Comparison of ENCODE assay signal across 15 cellular contexts in the genomic region with DNA sequence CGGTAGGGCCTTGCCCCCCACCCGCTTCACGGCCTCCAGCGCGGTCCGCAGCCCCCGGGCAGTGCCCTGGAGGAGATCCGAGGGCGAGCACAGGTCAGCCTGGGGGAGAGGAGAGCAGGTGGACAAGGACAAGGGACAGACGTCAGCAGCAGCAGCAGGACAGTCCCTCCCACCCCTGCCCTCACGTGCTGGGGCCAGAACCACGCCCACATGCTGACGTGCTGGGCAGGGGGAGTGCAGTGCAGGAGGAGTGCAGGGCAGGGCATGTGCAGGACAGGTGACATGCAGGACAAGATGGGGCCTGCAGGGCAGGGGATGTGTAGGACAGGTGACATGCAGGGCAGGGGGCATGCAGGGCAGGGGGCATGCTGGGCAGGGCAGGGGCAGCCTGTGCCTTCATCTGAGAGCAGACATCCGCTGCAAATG. TPM values are rescaled to one million over a fixed set of nuclear protein-coding genes. Genes with fewer than 3 reads are reported as not detected.
"Had no signal": no experiment of that assay in that cellular context is flagged by ENCODE, and none has a peak within 500 bp of the region (broad histone marks: within the 10 kb centered on the region; RNA-seq: fewer than 3 reads in every experiment).

No MANE protein-coding gene starts in this region.

- H3K27me3 Mint-ChIP-seq: activated CD4-positive, alpha-beta memory T cell treated with anti-CD3 and anti-CD28 coated beads, Interleukin-2, amount 10 ng/mL, durations not matched to agents 7 days and 5 days; activated CD4-positive, alpha-beta T cell treated with anti-CD3 and anti-CD28 coated beads for 36 hours; activated naive CD8-positive, alpha-beta T cell treated with anti-CD3 and anti-CD28 coated beads for 36 hours had no signal

- H3K27ac ChIP-seq: neutrophil, right atrium auricular region, tibial artery had no signal

- ATAC-seq: activated CD4-positive, alpha-beta T cell treated with anti-CD3 and anti-CD28 coated beads for 36 hours; activated T-cell treated with anti-CD3 and anti-CD28 coated beads, Interleukin-2, amount 50 U/mL, for 72 hours; left ventricle myocardium superior had no signal

- H3K4me3 Mint-ChIP-seq: activated CD4-positive, alpha-beta memory T cell treated with anti-CD3 and anti-CD28 coated beads, Interleukin-2, amount 10 ng/mL, durations not matched to agents 7 days and 5 days; activated CD4-positive, alpha-beta T cell treated with anti-CD3 and anti-CD28 coated beads for 36 hours; activated naive CD8-positive, alpha-beta T cell treated with anti-CD3 and anti-CD28 coated beads for 36 hours; activated T-cell treated with anti-CD3 and anti-CD28 coated beads, Interleukin-2, amount 50 U/mL, for 72 hours had no signal

- H3K27me3 ChIP-seq: right atrium auricular region, tibial artery had no signal

- H3K9me3 Mint-ChIP-seq: activated CD4-positive, alpha-beta memory T cell treated with anti-CD3 and anti-CD28 coated beads, Interleukin-2, amount 10 ng/mL, durations not matched to agents 7 days and 5 days; activated naive CD8-positive, alpha-beta T cell treated with anti-CD3 and anti-CD28 coated beads for 36 hours; activated T-cell treated with anti-CD3 and anti-CD28 coated beads, Interleukin-2, amount 50 U/mL, for 72 hours had no signal

- H3K9me3 ChIP-seq: neutrophil, right atrium auricular region, tibial artery had no signal

- H3K4me3 ChIP-seq: right atrium auricular region, smooth muscle cell, tibial artery had no signal

- DNase-seq: activated CD4-positive, alpha-beta memory T cell treated with anti-CD3 and anti-CD28 coated beads, Interleukin-2, amount 10 ng/mL, durations not matched to agents 7 days and 5 days; activated CD4-positive, alpha-beta T cell treated with anti-CD3 and anti-CD28 coated beads for 36 hours; activated gamma-delta T cell treated with Interleukin-2 at 50 U/mL for 16 hours; activated naive CD8-positive, alpha-beta T cell treated with anti-CD3 and anti-CD28 coated beads for 36 hours; activated T-cell treated with anti-CD3 and anti-CD28 coated beads, Interleukin-2, amount 50 U/mL, for 72 hours; anterior cingulate cortex; foreskin melanocyte; head of caudate nucleus; left ventricle myocardium superior; T-helper 9 cell; tibial artery had no signal

- FAIRE-seq: endothelial cell of umbilical vein had no signal

- H3K27ac Mint-ChIP-seq: activated CD4-positive, alpha-beta memory T cell treated with anti-CD3 and anti-CD28 coated beads, Interleukin-2, amount 10 ng/mL, durations not matched to agents 7 days and 5 days; activated CD4-positive, alpha-beta T cell treated with anti-CD3 and anti-CD28 coated beads for 36 hours; activated naive CD8-positive, alpha-beta T cell treated with anti-CD3 and anti-CD28 coated beads for 36 hours; activated T-cell treated with anti-CD3 and anti-CD28 coated beads, Interleukin-2, amount 50 U/mL, for 72 hours had no signal

RNA-seq across cellular contexts. Expression of gene SAP25, which starts 1.5 kb away (rescaled TPM):
- total RNA-seq: right atrium auricular region, smooth muscle cell had no signal
